Comparison of ENCODE assay signal across 32 cellular contexts in genomic region chr9:87035868-87036267, GRCh38.
A peak's percentile ranks its signal among the peaks of the same experiment; 100 is the strongest.
DNase-seq lines count a peak whose midpoint lies in the region; ATAC-seq and TF ChIP-seq lines count a peak whose summit lies in the region.
"Had no signal": no experiment of that assay in that cellular context is flagged by ENCODE, and none has a peak within 500 bp of the region (broad histone marks: within the 10 kb centered on the region; RNA-seq: fewer than 3 reads in every experiment).

No MANE protein-coding gene starts in this region.

- no peaks in the 10 kb centered on the region for H3K27me3 Mint-ChIP-seq in MCF 10A (ENCODE audit: insufficient read depth, unreplicated experiment)
- H3K27me3 Mint-ChIP-seq: IgD-negative memory B cell, naive B cell had no signal

- CTCF ChIA-PET in MCF 10A (lab: Yijun Ruan, JAX) = no interaction called here

- peaks cover under 1% of the 10 kb centered on the region for H3K9me3 Mint-ChIP-seq in MCF 10A (ENCODE audit: unreplicated experiment)
- H3K9me3 Mint-ChIP-seq: activated naive CD8-positive, alpha-beta T cell treated with anti-CD3 and anti-CD28 coated beads, Interleukin-2, amount 50 U/mL, for 24 hours; IgD-negative memory B cell; stimulated activated memory B cell treated with anti-CD40 and anti-IgM and Interleukin-4, amounts not matched to agents 10 μg/mL and 1 μg/mL and 100 μg/mL, for 72 hours had no signal

- ATAC-seq in aorta (ENCODE audit: low FRiP score) (peak; percentile 71), GM18873 (IDR thresholded peaks at IDR 0.05; ENCODE audit: low FRiP score, unreplicated experiment) (no peak), HG03457 (IDR thresholded peaks at IDR 0.05; ENCODE audit: unreplicated experiment) (no peak)
- ATAC-seq: activated naive CD8-positive, alpha-beta T cell treated with anti-CD3 and anti-CD28 coated beads, Interleukin-2, amount 50 U/mL, for 24 hours; left lung; stimulated activated memory B cell treated with anti-CD40 and anti-IgM and Interleukin-4, amounts not matched to agents 10 μg/mL and 1 μg/mL and 100 μg/mL, for 72 hours had no signal

- H3K9ac ChIP-seq in rectal smooth muscle tissue (ENCODE audit: low read length) = no peak overlapping the region

- intact Hi-C loops in breast epithelium (cut with DNase I; ENCODE audit: low total_unique reads) = no loop called here
- intact Hi-C loops in MCF 10A (cut with micrococcal nuclease) = no loop called here
- intact Hi-C loops in aorta (cut with DNase I) = loop anchor here in 1 of 2 donors (2.0 kb wide), 1 partner anchor 87 kb away; no protein-coding TSS in a partner anchor

- H3K36me3 ChIP-seq in breast epithelium = no peaks in the 10 kb centered on the region
- H3K36me3 ChIP-seq in rectal smooth muscle tissue (ENCODE audit: control insufficient read depth, insufficient read depth, low read length) = no peaks in the 10 kb centered on the region
- no peaks in the 10 kb centered on the region for H3K36me3 ChIP-seq in aorta (ENCODE audit: control insufficient read depth in 1 of 2, insufficient read depth in 2 of 2, low read length in 1 of 2)
- H3K36me3 ChIP-seq: colonic mucosa, left lung, suprapubic skin had no signal

- TF ChIP-seq POLR2A in breast epithelium (IDR thresholded peaks at IDR 0.05) = no peak

- H3K9me3 ChIP-seq in breast epithelium (no peaks in the 10 kb centered on the region), aorta (ENCODE audit: control insufficient read depth, low read length) (no peaks in the 10 kb centered on the region)
- H3K9me3 ChIP-seq: colonic mucosa, left lung, suprapubic skin had no signal

- no peak overlapping the region for H3K4me3 ChIP-seq in breast epithelium
- H3K4me3 ChIP-seq in fibroblast of mammary gland (ENCODE audit: control insufficient read depth, low read depth, low read length) = no peak overlapping the region
- no peak overlapping the region for H3K4me3 ChIP-seq in rectal smooth muscle tissue (ENCODE audit: low read length)
- no peak overlapping the region for H3K4me3 ChIP-seq in aorta (ENCODE audit: low read length in 2 of 2)
- H3K4me3 ChIP-seq: colonic mucosa, left lung, PC-9, suprapubic skin had no signal

- H3K4me1 ChIP-seq in breast epithelium = no peaks in the 10 kb centered on the region
- peaks cover 33% of the 10 kb centered on the region for H3K4me1 ChIP-seq in rectal smooth muscle tissue (ENCODE audit: control insufficient read depth, insufficient read depth, low read length)
- peaks cover 3 to 4% of the 10 kb centered on the region in 2 donors for H3K4me1 ChIP-seq in aorta (ENCODE audit: control insufficient read depth in 1 of 2, insufficient read depth in 2 of 2, low read length in 2 of 2)
- H3K4me1 ChIP-seq: colonic mucosa, left lung had no signal

- POLR2A ChIA-PET in MCF 10A (lab: Yijun Ruan, JAX) = no interaction called here

- H3K27me3 ChIP-seq in breast epithelium (no peaks in the 10 kb centered on the region), rectal smooth muscle tissue (ENCODE audit: control insufficient read depth, insufficient read depth, low read length) (no peaks in the 10 kb centered on the region), aorta (ENCODE audit: control insufficient read depth in 1 of 2, insufficient read depth in 2 of 2, low read length in 1 of 2) (no peaks in the 10 kb centered on the region)
- H3K27me3 ChIP-seq: colonic mucosa, left lung, suprapubic skin had no signal

- H3K27ac ChIP-seq in breast epithelium = peak overlapping the region; percentile 80 to 87
- peak overlapping the region; percentile 93 for H3K27ac ChIP-seq in rectal smooth muscle tissue (ENCODE audit: low read depth, low read length)
- H3K27ac ChIP-seq in aorta (ENCODE audit: low read depth in 1 of 2, low read length in 2 of 2) = peak overlapping the region; percentile 93 to 94
- H3K27ac ChIP-seq: 22Rv1, colonic mucosa, left lung, PC-9, VCaP had no signal

- WGBS in aorta, 2 donors = 6 to 14% methylated on average over 5 of the region's 5 CpGs

- no peak for DNase-seq in breast epithelium (ENCODE audit: low spot score in 2 of 2)
- no peak for DNase-seq in MCF 10A (ENCODE audit: unreplicated experiment)
- DNase-seq in fibroblast of mammary gland (ENCODE audit: low read depth) = peak; percentile 88
- DNase-seq in aorta = no peak
- no peak for DNase-seq in amniotic stem cell (lab: John Stamatoyannopoulos, UW)
- DNase-seq: activated CD4-positive, alpha-beta T cell treated with anti-CD3 and anti-CD28 coated beads for 48 hours; activated naive CD8-positive, alpha-beta T cell treated with anti-CD3 and anti-CD28 coated beads, Interleukin-2, amount 50 U/mL, for 24 hours; activated T-cell treated with anti-CD3 and anti-CD28 coated beads, Interleukin-2, amount 50 U/mL, for 48 hours; CD4-positive, alpha-beta memory T cell; colonic mucosa; effector memory CD4-positive, alpha-beta T cell; EL; H7; hypothalamus; left lung; mesendoderm; naive B cell; NCI-H1092 treated with DMSO at 0.1 percent for 48 hours; NCI-H187; NCI-H524; occipital lobe; PC-9; Right ventricle myocardium superior; stimulated activated CD4-positive, alpha-beta T cell treated with anti-CD3 and anti-CD28 coated beads, Interleukin-4, amount 100 ng/mL, for 4 hours had no signal

- H3K4me3 Mint-ChIP-seq in MCF 10A (ENCODE audit: unreplicated experiment) = no peak overlapping the region
- H3K4me3 Mint-ChIP-seq: activated naive CD8-positive, alpha-beta T cell treated with anti-CD3 and anti-CD28 coated beads, Interleukin-2, amount 50 U/mL, for 24 hours; CD4-positive, alpha-beta memory T cell; IgD-negative memory B cell; naive B cell; stimulated activated memory B cell treated with anti-CD40 and anti-IgM and Interleukin-4, amounts not matched to agents 10 μg/mL and 1 μg/mL and 100 μg/mL, for 72 hours had no signal

- no peak overlapping the region for H3K27ac Mint-ChIP-seq in MCF 10A (ENCODE audit: low read depth, unreplicated experiment)
- H3K27ac Mint-ChIP-seq: activated naive CD8-positive, alpha-beta T cell treated with anti-CD3 and anti-CD28 coated beads, Interleukin-2, amount 50 U/mL, for 24 hours; CD4-positive, alpha-beta memory T cell; IgD-negative memory B cell; naive B cell; stimulated activated memory B cell treated with anti-CD40 and anti-IgM and Interleukin-4, amounts not matched to agents 10 μg/mL and 1 μg/mL and 100 μg/mL, for 72 hours had no signal

- BruUV-seq in MCF 10A (replicated peaks; lab: Mats Ljungman, UMichigan) = no TSS peak

- peaks cover 5% of the 10 kb centered on the region for H3K4me1 Mint-ChIP-seq in MCF 10A (ENCODE audit: insufficient read depth, unreplicated experiment)
- H3K4me1 Mint-ChIP-seq: CD4-positive, alpha-beta memory T cell; IgD-negative memory B cell; naive B cell; stimulated activated memory B cell treated with anti-CD40 and anti-IgM and Interleukin-4, amounts not matched to agents 10 μg/mL and 1 μg/mL and 100 μg/mL, for 72 hours had no signal

- H3K36me3 Mint-ChIP-seq in MCF 10A (ENCODE audit: insufficient read depth, unreplicated experiment) = no peaks in the 10 kb centered on the region
- H3K36me3 Mint-ChIP-seq: CD4-positive, alpha-beta memory T cell; IgD-negative memory B cell; naive B cell; stimulated activated memory B cell treated with anti-CD40 and anti-IgM and Interleukin-4, amounts not matched to agents 10 μg/mL and 1 μg/mL and 100 μg/mL, for 72 hours had no signal

- TF ChIP-seq CTCF in breast epithelium (IDR thresholded peaks at IDR 0.05) = no peak
- TF ChIP-seq CTCF in MCF 10A (IDR thresholded peaks at IDR 0.05; ENCODE audit: unreplicated experiment) = no peak
- TF ChIP-seq CTCF in fibroblast of mammary gland (conservative IDR thresholded peaks at IDR 0.05; ENCODE audit: control insufficient read depth, insufficient read depth, low read depth, low read length) = no peak
